ENCODE assay signal across 8 cellular contexts in the genomic region with DNA sequence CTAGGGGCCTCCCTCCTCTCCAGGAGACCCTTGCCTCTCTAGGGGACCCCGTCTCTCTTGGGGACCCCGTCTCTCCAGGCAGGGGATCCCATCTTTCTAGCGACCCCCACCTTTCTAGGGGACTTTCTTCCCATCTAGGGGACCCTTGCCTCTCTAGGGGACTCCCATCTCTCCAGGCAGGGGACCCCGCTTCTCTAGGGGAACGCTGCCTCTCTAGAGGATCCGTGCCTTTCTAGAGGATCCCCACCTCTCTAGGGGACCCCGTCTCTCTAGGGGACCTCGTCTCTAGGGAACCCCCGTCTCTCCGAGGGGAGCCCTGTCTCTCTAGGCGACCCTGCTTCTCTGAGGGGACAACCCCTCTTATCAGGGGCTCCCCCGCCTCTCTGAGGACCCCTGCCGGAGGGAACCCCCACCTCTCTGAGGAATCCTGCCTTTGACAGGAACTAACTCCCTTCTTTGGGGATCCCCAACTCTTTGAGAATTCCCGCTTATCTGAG. TPM values are rescaled to one million over a fixed set of nuclear protein-coding genes. Genes with fewer than 3 reads are reported as not detected.
DNase-seq lines count a peak whose midpoint lies in the region; ATAC-seq and TF ChIP-seq lines count a peak whose summit lies in the region.

No MANE protein-coding gene starts in this region.

- H3K27ac ChIP-seq in Karpas-422 (ENCODE audit: low read length) (peak overlapping the region; percentile 53; the same call in 1 of the 2 replicates), mucosa of rectum (ENCODE audit: low read depth in 2 of 2, low read length in 2 of 2) (peak overlapping the region; percentile 82 to 87)

- no peaks in the 10 kb centered on the region for H3K9me2 ChIP-seq in Karpas-422 (replicated peaks; ENCODE audit: insufficient read depth, low read length)

- H3K9me3 ChIP-seq in Karpas-422 (ENCODE audit: low read length), result no peaks in the 10 kb centered on the region
- no peaks in the 10 kb centered on the region for H3K9me3 ChIP-seq in mucosa of rectum (ENCODE audit: control insufficient read depth in 2 of 2, low read length in 2 of 2)

- H3K4me2 ChIP-seq in Karpas-422 (ENCODE audit: low read depth, low read length, poor library complexity, severe bottlenecking), result peak overlapping the region; percentile 98

- H3K27me3 Mint-ChIP-seq in brain, result peaks cover 4% of the 10 kb centered on the region

- peak overlapping the region; percentile 85 to 94 (median 88) for H3K4me3 Mint-ChIP-seq in brain

- DNase-seq in AG09309 (ENCODE audit: low read depth), result no peak
- DNase-seq in Karpas-422, result peak; percentile 63
- DNase-seq in T1000 (lab: John Stamatoyannopoulos, UW), result no peak
- DNase-seq in cerebellum (ENCODE audit: low spot score), result no peak

- H3K4me3 ChIP-seq in AG09309 (ENCODE audit: control insufficient read depth, low read depth, low read length), result peak overlapping the region; percentile 79
- H3K4me3 ChIP-seq in Karpas-422 (ENCODE audit: low read length), result peak overlapping the region; percentile 98
- H3K4me3 ChIP-seq in mucosa of rectum (ENCODE audit: low read length in 2 of 2), result peak overlapping the region; percentile 81

- H2AFZ ChIP-seq in Karpas-422 (ENCODE audit: low read length), result 0 out of 2 replicates have a peak overlapping the region, but pooled peaks have one; percentile 48

- peaks cover 48% of the 10 kb centered on the region for H3K4me1 Mint-ChIP-seq in brain

- H3K9me3 Mint-ChIP-seq in brain, result peaks cover 0 to 3% (median 0%) of the 10 kb centered on the region in 5 experiments

- ATAC-seq in HG02642 (IDR thresholded peaks at IDR 0.05; ENCODE audit: poor library complexity, unreplicated experiment) (no peak), HG03342 (IDR thresholded peaks at IDR 0.05; ENCODE audit: unreplicated experiment) (no peak)

- H3K36me3 ChIP-seq in Karpas-422 (ENCODE audit: insufficient read depth, low read length) (no peaks in the 10 kb centered on the region), mucosa of rectum (ENCODE audit: control insufficient read depth in 2 of 2, insufficient read depth in 2 of 2, low read length in 2 of 2) (no peaks in the 10 kb centered on the region)

- peak overlapping the region; percentile 94 for H3K9ac ChIP-seq in Karpas-422 (ENCODE audit: low read length)
- H3K9ac ChIP-seq in mucosa of rectum (ENCODE audit: low read depth in 1 of 2, low read length in 2 of 2), result peak overlapping the region; percentile 87 to 88

- H3K36me3 Mint-ChIP-seq in brain, result no peaks in the 10 kb centered on the region

- peaks cover 26% of the 10 kb centered on the region for H4K20me1 ChIP-seq in Karpas-422 (ENCODE audit: insufficient read depth, low read depth, low read length)

- peaks cover 48% of the 10 kb centered on the region for H3K79me2 ChIP-seq in Karpas-422 (ENCODE audit: low read length)

- TF ChIP-seq CTCF in AG09309 (IDR thresholded peaks at IDR 0.05; ENCODE audit: control insufficient read depth, insufficient read depth, low read depth, low read length, missing control alignments) (no peak), brain (conservative IDR thresholded peaks at IDR 0.05) (no peak)

- H3K4me1 ChIP-seq in Karpas-422 (ENCODE audit: low read length) (peaks cover 20% of the 10 kb centered on the region), mucosa of rectum (ENCODE audit: control insufficient read depth in 2 of 2, insufficient read depth in 2 of 2, low read length in 2 of 2) (peaks cover 27 to 32% of the 10 kb centered on the region in 2 donors)

- peak overlapping the region; percentile 59 to 83 (median 73) for H3K27ac Mint-ChIP-seq in brain

- no peaks in the 10 kb centered on the region for H3K27me3 ChIP-seq in Karpas-422 (ENCODE audit: low read length)
- no peaks in the 10 kb centered on the region for H3K27me3 ChIP-seq in mucosa of rectum (ENCODE audit: control insufficient read depth in 2 of 2, insufficient read depth in 2 of 2, low read length in 2 of 2)

RNA-seq across cellular contexts. Expression of a gene that starts 19.1 kb away (rescaled TPM):
- 38.4 and 63.4 TPM in 2 replicates for total RNA-seq in Karpas-422 (2014; rRNA removed; shearing (Covaris generic); ENCODE audit: low replicate concordance)
- 40.0 TPM for polyA plus RNA-seq in brain (ENCODE audit: insufficient read depth, low read depth, low replicate concordance)
- 18.8 TPM for total RNA-seq in cerebellum
